ENCODE assay signal across 8 cellular contexts in the genomic region with DNA sequence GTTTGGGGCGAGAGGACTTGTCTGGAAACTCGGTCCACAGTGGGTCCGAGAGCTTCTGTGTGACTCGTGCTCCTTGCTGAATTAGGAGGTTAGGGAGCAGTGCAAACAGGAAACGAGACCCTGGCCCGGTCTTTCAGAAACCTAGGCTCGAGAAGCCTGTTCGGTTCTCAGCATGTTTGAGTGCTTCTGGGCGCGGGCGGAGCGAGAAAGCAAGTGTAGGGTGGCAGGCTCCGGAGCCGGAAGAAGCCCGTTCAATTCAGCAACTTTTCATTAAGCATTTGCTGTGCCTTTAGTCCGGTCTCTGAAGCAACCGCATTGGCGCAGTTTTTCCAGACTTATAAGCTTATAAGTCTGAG.
DNase-seq lines count a peak whose midpoint lies in the region; ATAC-seq and TF ChIP-seq lines count a peak whose summit lies in the region.

No MANE protein-coding gene starts in this region.

- peaks cover 6% of the 10 kb centered on the region for H3K27me3 Mint-ChIP-seq in activated naive CD8-positive, alpha-beta T cell treated with anti-CD3 and anti-CD28 coated beads, Interleukin-2, amount 50 U/mL, for 24 hours

- H3K4me3 ChIP-seq in DOHH2 (ENCODE audit: low read length) = peak overlapping the region; percentile 84
- peak overlapping the region; percentile 87 for H3K4me3 ChIP-seq in iPS-18a (ENCODE audit: low read length)

- peaks cover 45% of the 10 kb centered on the region for H3K36me3 ChIP-seq in DOHH2 (ENCODE audit: control insufficient read depth, low read length)
- peaks cover 6% of the 10 kb centered on the region for H3K36me3 ChIP-seq in iPS-18a (ENCODE audit: control insufficient read depth, low read depth, low read length)

- peaks cover 54% of the 10 kb centered on the region for H3K79me2 ChIP-seq in DOHH2 (ENCODE audit: control insufficient read depth, low read length)

- H3K4me1 ChIP-seq in DOHH2 (ENCODE audit: control insufficient read depth, low read length) = peaks cover 40% of the 10 kb centered on the region
- H3K4me1 ChIP-seq in iPS-18a (ENCODE audit: control insufficient read depth, low read depth, low read length) = peaks cover 9% of the 10 kb centered on the region

- no peaks in the 10 kb centered on the region for H3K9me3 Mint-ChIP-seq in activated naive CD8-positive, alpha-beta T cell treated with anti-CD3 and anti-CD28 coated beads, Interleukin-2, amount 50 U/mL, for 24 hours

- peaks cover 23% of the 10 kb centered on the region for H3K36me3 Mint-ChIP-seq in activated naive CD8-positive, alpha-beta T cell treated with anti-CD3 and anti-CD28 coated beads, Interleukin-2, amount 50 U/mL, for 24 hours (ENCODE audit: low read depth)

- H3K27ac ChIP-seq in DOHH2 (ENCODE audit: low read depth, low read length) = peak overlapping the region; percentile 60
- H3K27ac ChIP-seq in iPS-18a (ENCODE audit: low read length) = peak overlapping the region; percentile 67

- H3K9me3 ChIP-seq in DOHH2 (ENCODE audit: control insufficient read depth, insufficient read depth, low read length) = no peaks in the 10 kb centered on the region
- no peaks in the 10 kb centered on the region for H3K9me3 ChIP-seq in iPS-18a (ENCODE audit: control insufficient read depth, low read depth, low read length)

- peak overlapping the region; percentile 94 for H3K4me2 ChIP-seq in DOHH2 (ENCODE audit: low read length)

- H4K20me1 ChIP-seq in DOHH2 (ENCODE audit: control insufficient read depth, insufficient read depth, low read depth, low read length) = peaks cover 23% of the 10 kb centered on the region; the same call in 1 of the 2 replicates

- H3K4me1 Mint-ChIP-seq in activated naive CD8-positive, alpha-beta T cell treated with anti-CD3 and anti-CD28 coated beads, Interleukin-2, amount 50 U/mL, for 24 hours = peaks cover 48% of the 10 kb centered on the region

- H3K9ac ChIP-seq in iPS-18a (ENCODE audit: low read length) = peak overlapping the region; percentile 94

- DNase-seq in RPMI8226 = peak; percentile 50
- DNase-seq in activated naive CD8-positive, alpha-beta T cell treated with anti-CD3 and anti-CD28 coated beads, Interleukin-2, amount 50 U/mL, for 24 hours = peak; percentile 46
- peak; percentile 5 to 32 (median 12) for DNase-seq in stimulated activated CD4-positive, alpha-beta T cell treated with anti-CD3 and anti-CD28 coated beads, Interleukin-1b, Interleukin-23, amount 100 ng/mL, for 24 hours (ENCODE audit: low read depth in 4 of 4, low spot score in 1 of 4)
- no peak for DNase-seq in NCI-H2107 (lab: John Stamatoyannopoulos, UW)
- DNase-seq in NCI-H1694 treated with DMSO at 0.1 percent for 48 hours (lab: John Stamatoyannopoulos, UW) = no peak

- peak; percentile 2 for ATAC-seq in HG02623 (IDR thresholded peaks at IDR 0.05; ENCODE audit: unreplicated experiment)
- ATAC-seq in activated naive CD8-positive, alpha-beta T cell treated with anti-CD3 and anti-CD28 coated beads, Interleukin-2, amount 50 U/mL, for 24 hours = no peak

- no peaks in the 10 kb centered on the region for H3K9me2 ChIP-seq in DOHH2 (replicated peaks; ENCODE audit: control insufficient read depth, low read length)

- no peaks in the 10 kb centered on the region for H3K27me3 ChIP-seq in DOHH2 (ENCODE audit: control insufficient read depth, low read length)
- H3K27me3 ChIP-seq in iPS-18a (ENCODE audit: control insufficient read depth, insufficient read depth, low read length) = peaks cover 4% of the 10 kb centered on the region

- H3F3A ChIP-seq in DOHH2 (ENCODE audit: control insufficient read depth, insufficient read depth) = no peaks in the 10 kb centered on the region

- H3K27ac Mint-ChIP-seq in activated naive CD8-positive, alpha-beta T cell treated with anti-CD3 and anti-CD28 coated beads, Interleukin-2, amount 50 U/mL, for 24 hours = peak overlapping the region; percentile 69

- no peak for TF ChIP-seq CTCF in DOHH2 (IDR thresholded peaks at IDR 0.05; ENCODE audit: low read depth, low read length, poor library complexity, severe bottlenecking)

- peak overlapping the region; percentile 98 for H3K4me3 Mint-ChIP-seq in activated naive CD8-positive, alpha-beta T cell treated with anti-CD3 and anti-CD28 coated beads, Interleukin-2, amount 50 U/mL, for 24 hours

Comparison
In these comparisons a context has a peak if more than half of its experiments do, and no peak if none do; other contexts are left out.
1. DNase-seq: peak in RPMI8226 (single experiment), activated naive CD8-positive, alpha-beta T cell treated with anti-CD3 and anti-CD28 coated beads, Interleukin-2, amount 50 U/mL, for 24 hours (single experiment) and stimulated activated CD4-positive, alpha-beta T cell treated with anti-CD3 and anti-CD28 coated beads, Interleukin-1b, Interleukin-23, amount 100 ng/mL, for 24 hours (4 of 4); none in NCI-H2107 (single experiment) and NCI-H1694 treated with DMSO at 0.1 percent for 48 hours (single experiment).